31 cellular contexts compared by ENCODE assay signal in genomic region chr5:151737421-151737820, GRCh38. TPM values are rescaled to one million over a fixed set of nuclear protein-coding genes. Genes with fewer than 3 reads are reported as not detected.
"Had no signal": no experiment of that assay in that cellular context is flagged by ENCODE, and none has a peak within 500 bp of the region (broad histone marks: within the 10 kb centered on the region; RNA-seq: fewer than 3 reads in every experiment).

No MANE protein-coding gene starts in this region.

- H3K4me1 ChIP-seq: right lobe of liver had no signal

- H3K27ac ChIP-seq: cardiac muscle cell, dorsolateral prefrontal cortex, lower lobe of right lung, right lobe of liver, stomach, transverse colon had no signal

- H3K4me3 ChIP-seq: cardiac muscle cell, coronary artery, dorsolateral prefrontal cortex, lower lobe of right lung, ovary, right lobe of liver, stomach, suprapubic skin, transverse colon had no signal

- H3K27ac Mint-ChIP-seq: activated B cell treated with CpG ODN at 0.5 μM for 24 hours; activated CD8-positive, alpha-beta T cell treated with anti-CD3 and anti-CD28 coated beads for 36 hours; activated naive CD4-positive, alpha-beta T cell treated with anti-CD3 and anti-CD28 coated beads, Interleukin-2, amount 50 U/mL, for 24 hours; activated naive CD8-positive, alpha-beta T cell treated with anti-CD3 and anti-CD28 coated beads, Interleukin-2, amount 50 U/mL, for 24 hours; activated T-helper 2 cell treated with anti-CD3 and anti-CD28 coated beads, Interferon-gamma antibody, Interleukin-2, Interleukin-4, amounts not matched to agents 10 μg/mL and 5 μg/mL and 100 μg/mL, durations not matched to agents 14 hours and 24 hours and 36 hours; brain; progenitor cell of endocrine pancreas; stimulated activated memory B cell treated with anti-CD40 and anti-IgM and Interleukin-4, amounts not matched to agents 10 μg/mL and 1 μg/mL and 100 μg/mL, for 72 hours; T-helper 2 cell treated with Interferon-gamma antibody and Interleukin-4, amounts not matched to agents 5 μg/mL and 100 μg/mL, for 36 hours had no signal

- H3K9me3 ChIP-seq: lower lobe of right lung, ovary, right lobe of liver, stomach, suprapubic skin, transverse colon had no signal

- ATAC-seq: activated CD8-positive, alpha-beta T cell treated with anti-CD3 and anti-CD28 coated beads for 36 hours; activated naive CD8-positive, alpha-beta T cell treated with anti-CD3 and anti-CD28 coated beads, Interleukin-2, amount 50 U/mL, for 24 hours; activated T-cell treated with anti-CD3 and anti-CD28 coated beads, Interleukin-2, amount 50 U/mL, for 4 hours; lower lobe of right lung; stimulated activated memory B cell treated with anti-CD40 and anti-IgM and Interleukin-4, amounts not matched to agents 10 μg/mL and 1 μg/mL and 100 μg/mL, for 72 hours had no signal

- DNase-seq: activated B cell treated with CpG ODN at 0.5 μM for 24 hours; activated CD4-positive, alpha-beta T cell treated with anti-CD3 and anti-CD28 coated beads, Interleukin-2, amount 50 U/mL, for 1 hour; activated CD8-positive, alpha-beta T cell treated with anti-CD3 and anti-CD28 coated beads for 36 hours; activated naive CD8-positive, alpha-beta T cell treated with anti-CD3 and anti-CD28 coated beads, Interleukin-2, amount 50 U/mL, for 24 hours; activated T-cell treated with anti-CD3 and anti-CD28 coated beads, Interleukin-2, amount 50 U/mL, for 4 hours; aorta; cerebellar nuclear complex; dorsolateral prefrontal cortex; effector memory CD4-positive, alpha-beta T cell; head of caudate nucleus; hypothalamus; immature natural killer cell; lower lobe of right lung; mesenchymal stem cell; natural killer cell; ovary; right lobe of liver; stimulated activated CD4-positive, alpha-beta T cell treated with anti-CD3 and anti-CD28 coated beads, Interleukin-4, amount 100 ng/mL, for 4 hours; stimulated activated CD8-positive, alpha-beta memory T cell treated with anti-CD3 and anti-CD28 coated beads, Interleukin-4, amount 100 ng/mL, for 48 hours; stomach; T-helper 1 cell; transverse colon had no signal

- H3K9me3 Mint-ChIP-seq: activated B cell treated with CpG ODN at 0.5 μM for 24 hours; activated CD8-positive, alpha-beta T cell treated with anti-CD3 and anti-CD28 coated beads for 36 hours; activated naive CD4-positive, alpha-beta T cell treated with anti-CD3 and anti-CD28 coated beads, Interleukin-2, amount 50 U/mL, for 24 hours; activated naive CD8-positive, alpha-beta T cell treated with anti-CD3 and anti-CD28 coated beads, Interleukin-2, amount 50 U/mL, for 24 hours; activated T-cell treated with anti-CD3 and anti-CD28 coated beads, Interleukin-2, amount 50 U/mL, for 4 hours; activated T-helper 2 cell treated with anti-CD3 and anti-CD28 coated beads, Interferon-gamma antibody, Interleukin-2, Interleukin-4, amounts not matched to agents 10 μg/mL and 5 μg/mL and 100 μg/mL, durations not matched to agents 14 hours and 24 hours and 36 hours; brain; immature natural killer cell; natural killer cell; stimulated activated memory B cell treated with anti-CD40 and anti-IgM and Interleukin-4, amounts not matched to agents 10 μg/mL and 1 μg/mL and 100 μg/mL, for 72 hours; T-helper 2 cell treated with Interferon-gamma antibody and Interleukin-4, amounts not matched to agents 5 μg/mL and 100 μg/mL, for 36 hours had no signal

- H3K27me3 Mint-ChIP-seq: activated B cell treated with CpG ODN at 0.5 μM for 24 hours; activated CD8-positive, alpha-beta T cell treated with anti-CD3 and anti-CD28 coated beads for 36 hours; activated naive CD4-positive, alpha-beta T cell treated with anti-CD3 and anti-CD28 coated beads, Interleukin-2, amount 50 U/mL, for 24 hours; activated naive CD8-positive, alpha-beta T cell treated with anti-CD3 and anti-CD28 coated beads, Interleukin-2, amount 50 U/mL, for 24 hours; brain; progenitor cell of endocrine pancreas; stimulated activated memory B cell treated with anti-CD40 and anti-IgM and Interleukin-4, amounts not matched to agents 10 μg/mL and 1 μg/mL and 100 μg/mL, for 72 hours had no signal

- H3K36me3 ChIP-seq: cardiac muscle cell, ovary, suprapubic skin, transverse colon had no signal

- H3K27me3 ChIP-seq: cardiac muscle cell, dorsolateral prefrontal cortex, ovary, right lobe of liver, stomach, suprapubic skin, transverse colon had no signal

- H3K4me3 Mint-ChIP-seq: activated B cell treated with CpG ODN at 0.5 μM for 24 hours; activated CD8-positive, alpha-beta T cell treated with anti-CD3 and anti-CD28 coated beads for 36 hours; activated naive CD4-positive, alpha-beta T cell treated with anti-CD3 and anti-CD28 coated beads, Interleukin-2, amount 50 U/mL, for 24 hours; activated naive CD8-positive, alpha-beta T cell treated with anti-CD3 and anti-CD28 coated beads, Interleukin-2, amount 50 U/mL, for 24 hours; activated T-cell treated with anti-CD3 and anti-CD28 coated beads, Interleukin-2, amount 50 U/mL, for 4 hours; brain; immature natural killer cell; natural killer cell; stimulated activated memory B cell treated with anti-CD40 and anti-IgM and Interleukin-4, amounts not matched to agents 10 μg/mL and 1 μg/mL and 100 μg/mL, for 72 hours; T-helper 2 cell treated with Interferon-gamma antibody and Interleukin-4, amounts not matched to agents 5 μg/mL and 100 μg/mL, for 36 hours had no signal

RNA-seq across cellular contexts. Expression of gene SPARC, which starts 50.7 kb away (rescaled TPM):
- total RNA-seq: activated B cell treated with CpG ODN at 0.5 μM for 24 hours; activated CD8-positive, alpha-beta T cell treated with anti-CD3 and anti-CD28 coated beads for 36 hours had no signal
